Comparison of ENCODE assay signal across 1 cellular context in the genomic region with DNA sequence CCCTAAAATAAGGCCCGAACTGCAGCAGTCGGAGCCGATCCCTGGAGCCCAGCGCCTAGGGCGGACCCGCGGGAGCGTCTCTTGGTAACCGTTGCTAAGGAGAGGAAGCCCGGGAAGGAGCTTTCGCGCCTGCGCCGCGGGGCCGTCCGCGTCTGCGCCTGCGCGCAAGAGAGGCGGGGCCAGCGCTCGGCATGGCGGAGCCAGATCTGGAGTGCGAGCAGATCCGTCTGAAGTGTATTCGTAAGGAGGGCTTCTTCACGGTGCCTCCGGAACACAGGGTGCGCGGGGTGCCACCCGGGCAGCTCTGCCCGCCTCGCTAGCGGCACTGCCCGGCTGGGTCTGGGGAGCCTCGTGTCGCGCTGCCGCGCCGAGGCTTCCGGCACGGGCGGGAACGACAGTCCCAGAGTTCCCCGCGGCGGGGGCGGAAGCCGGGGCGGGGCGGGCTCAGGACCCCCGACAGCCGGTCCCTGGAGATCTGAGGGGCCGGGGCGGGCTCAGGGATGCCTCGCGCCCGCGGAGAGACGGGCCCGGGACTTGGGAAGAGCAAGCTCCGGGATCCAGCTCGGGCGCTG.
TF ChIP-seq lines count a peak whose summit lies in the region.

A gene with protein sequence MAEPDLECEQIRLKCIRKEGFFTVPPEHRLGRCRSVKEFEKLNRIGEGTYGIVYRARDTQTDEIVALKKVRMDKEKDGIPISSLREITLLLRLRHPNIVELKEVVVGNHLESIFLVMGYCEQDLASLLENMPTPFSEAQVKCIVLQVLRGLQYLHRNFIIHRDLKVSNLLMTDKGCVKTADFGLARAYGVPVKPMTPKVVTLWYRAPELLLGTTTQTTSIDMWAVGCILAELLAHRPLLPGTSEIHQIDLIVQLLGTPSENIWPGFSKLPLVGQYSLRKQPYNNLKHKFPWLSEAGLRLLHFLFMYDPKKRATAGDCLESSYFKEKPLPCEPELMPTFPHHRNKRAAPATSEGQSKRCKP (plus strand): TSS at position 170 of the 572 bp plus-strand sequence. CDS start 22 bp downstream, at position 192.

TF ChIP-seq in K562, 482 proteins besides CTCF, POLR2A, EP300 and RAD21 (continued from another document and continues in another):
- TF ChIP-seq, protein P1, sequence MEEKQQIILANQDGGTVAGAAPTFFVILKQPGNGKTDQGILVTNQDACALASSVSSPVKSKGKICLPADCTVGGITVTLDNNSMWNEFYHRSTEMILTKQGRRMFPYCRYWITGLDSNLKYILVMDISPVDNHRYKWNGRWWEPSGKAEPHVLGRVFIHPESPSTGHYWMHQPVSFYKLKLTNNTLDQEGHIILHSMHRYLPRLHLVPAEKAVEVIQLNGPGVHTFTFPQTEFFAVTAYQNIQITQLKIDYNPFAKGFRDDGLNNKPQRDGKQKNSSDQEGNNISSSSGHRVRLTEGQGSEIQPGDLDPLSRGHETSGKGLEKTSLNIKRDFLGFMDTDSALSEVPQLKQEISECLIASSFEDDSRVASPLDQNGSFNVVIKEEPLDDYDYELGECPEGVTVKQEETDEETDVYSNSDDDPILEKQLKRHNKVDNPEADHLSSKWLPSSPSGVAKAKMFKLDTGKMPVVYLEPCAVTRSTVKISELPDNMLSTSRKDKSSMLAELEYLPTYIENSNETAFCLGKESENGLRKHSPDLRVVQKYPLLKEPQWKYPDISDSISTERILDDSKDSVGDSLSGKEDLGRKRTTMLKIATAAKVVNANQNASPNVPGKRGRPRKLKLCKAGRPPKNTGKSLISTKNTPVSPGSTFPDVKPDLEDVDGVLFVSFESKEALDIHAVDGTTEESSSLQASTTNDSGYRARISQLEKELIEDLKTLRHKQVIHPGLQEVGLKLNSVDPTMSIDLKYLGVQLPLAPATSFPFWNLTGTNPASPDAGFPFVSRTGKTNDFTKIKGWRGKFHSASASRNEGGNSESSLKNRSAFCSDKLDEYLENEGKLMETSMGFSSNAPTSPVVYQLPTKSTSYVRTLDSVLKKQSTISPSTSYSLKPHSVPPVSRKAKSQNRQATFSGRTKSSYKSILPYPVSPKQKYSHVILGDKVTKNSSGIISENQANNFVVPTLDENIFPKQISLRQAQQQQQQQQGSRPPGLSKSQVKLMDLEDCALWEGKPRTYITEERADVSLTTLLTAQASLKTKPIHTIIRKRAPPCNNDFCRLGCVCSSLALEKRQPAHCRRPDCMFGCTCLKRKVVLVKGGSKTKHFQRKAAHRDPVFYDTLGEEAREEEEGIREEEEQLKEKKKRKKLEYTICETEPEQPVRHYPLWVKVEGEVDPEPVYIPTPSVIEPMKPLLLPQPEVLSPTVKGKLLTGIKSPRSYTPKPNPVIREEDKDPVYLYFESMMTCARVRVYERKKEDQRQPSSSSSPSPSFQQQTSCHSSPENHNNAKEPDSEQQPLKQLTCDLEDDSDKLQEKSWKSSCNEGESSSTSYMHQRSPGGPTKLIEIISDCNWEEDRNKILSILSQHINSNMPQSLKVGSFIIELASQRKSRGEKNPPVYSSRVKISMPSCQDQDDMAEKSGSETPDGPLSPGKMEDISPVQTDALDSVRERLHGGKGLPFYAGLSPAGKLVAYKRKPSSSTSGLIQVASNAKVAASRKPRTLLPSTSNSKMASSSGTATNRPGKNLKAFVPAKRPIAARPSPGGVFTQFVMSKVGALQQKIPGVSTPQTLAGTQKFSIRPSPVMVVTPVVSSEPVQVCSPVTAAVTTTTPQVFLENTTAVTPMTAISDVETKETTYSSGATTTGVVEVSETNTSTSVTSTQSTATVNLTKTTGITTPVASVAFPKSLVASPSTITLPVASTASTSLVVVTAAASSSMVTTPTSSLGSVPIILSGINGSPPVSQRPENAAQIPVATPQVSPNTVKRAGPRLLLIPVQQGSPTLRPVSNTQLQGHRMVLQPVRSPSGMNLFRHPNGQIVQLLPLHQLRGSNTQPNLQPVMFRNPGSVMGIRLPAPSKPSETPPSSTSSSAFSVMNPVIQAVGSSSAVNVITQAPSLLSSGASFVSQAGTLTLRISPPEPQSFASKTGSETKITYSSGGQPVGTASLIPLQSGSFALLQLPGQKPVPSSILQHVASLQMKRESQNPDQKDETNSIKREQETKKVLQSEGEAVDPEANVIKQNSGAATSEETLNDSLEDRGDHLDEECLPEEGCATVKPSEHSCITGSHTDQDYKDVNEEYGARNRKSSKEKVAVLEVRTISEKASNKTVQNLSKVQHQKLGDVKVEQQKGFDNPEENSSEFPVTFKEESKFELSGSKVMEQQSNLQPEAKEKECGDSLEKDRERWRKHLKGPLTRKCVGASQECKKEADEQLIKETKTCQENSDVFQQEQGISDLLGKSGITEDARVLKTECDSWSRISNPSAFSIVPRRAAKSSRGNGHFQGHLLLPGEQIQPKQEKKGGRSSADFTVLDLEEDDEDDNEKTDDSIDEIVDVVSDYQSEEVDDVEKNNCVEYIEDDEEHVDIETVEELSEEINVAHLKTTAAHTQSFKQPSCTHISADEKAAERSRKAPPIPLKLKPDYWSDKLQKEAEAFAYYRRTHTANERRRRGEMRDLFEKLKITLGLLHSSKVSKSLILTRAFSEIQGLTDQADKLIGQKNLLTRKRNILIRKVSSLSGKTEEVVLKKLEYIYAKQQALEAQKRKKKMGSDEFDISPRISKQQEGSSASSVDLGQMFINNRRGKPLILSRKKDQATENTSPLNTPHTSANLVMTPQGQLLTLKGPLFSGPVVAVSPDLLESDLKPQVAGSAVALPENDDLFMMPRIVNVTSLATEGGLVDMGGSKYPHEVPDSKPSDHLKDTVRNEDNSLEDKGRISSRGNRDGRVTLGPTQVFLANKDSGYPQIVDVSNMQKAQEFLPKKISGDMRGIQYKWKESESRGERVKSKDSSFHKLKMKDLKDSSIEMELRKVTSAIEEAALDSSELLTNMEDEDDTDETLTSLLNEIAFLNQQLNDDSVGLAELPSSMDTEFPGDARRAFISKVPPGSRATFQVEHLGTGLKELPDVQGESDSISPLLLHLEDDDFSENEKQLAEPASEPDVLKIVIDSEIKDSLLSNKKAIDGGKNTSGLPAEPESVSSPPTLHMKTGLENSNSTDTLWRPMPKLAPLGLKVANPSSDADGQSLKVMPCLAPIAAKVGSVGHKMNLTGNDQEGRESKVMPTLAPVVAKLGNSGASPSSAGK (IDR thresholded peaks at IDR 0.05): peak; percentile 96
- TF ChIP-seq CXXC5 (CRISPR knock-in tag; IDR thresholded peaks at IDR 0.05) (peak; percentile 81), NRF1 (conservative IDR thresholded peaks at IDR 0.05 in 1 of 2, IDR thresholded peaks at IDR 0.05 in 1 of 2) (peak; percentile 97), DIDO1 (tag; IDR thresholded peaks at IDR 0.05; ENCODE audit: low read depth) (no peak), ZNF239 (CRISPR knock-in tag; IDR thresholded peaks at IDR 0.05) (no peak; the same call in 1 of the 2 replicates), NFYB (IDR thresholded peaks at IDR 0.05; ENCODE audit: extremely low read depth, insufficient read length) (no peak), TAF9B (IDR thresholded peaks at IDR 0.05; ENCODE audit: partially characterized antibody) (no peak), ZNF696 (CRISPR knock-in tag; conservative IDR thresholded peaks at IDR 0.05) (no peak), COPS2 (conservative IDR thresholded peaks at IDR 0.05) (no peak), ZBTB26 (CRISPR knock-in tag; IDR thresholded peaks at IDR 0.05) (no peak), FOS (IDR thresholded peaks at IDR 0.05; ENCODE audit: extremely low read depth, insufficient read length) (no peak), SAP30 (IDR thresholded peaks at IDR 0.05; ENCODE audit: borderline replicate concordance, insufficient read depth, low read depth, low read length, poor library complexity, severe bottlenecking) (peak; percentile 93), SRSF3 (IDR thresholded peaks at IDR 0.05; ENCODE audit: insufficient read depth, low read length) (no peak), ZNF146 (CRISPR knock-in tag; IDR thresholded peaks at IDR 0.05; ENCODE audit: unreplicated experiment) (no peak), BRD9 (IDR thresholded peaks at IDR 0.05; ENCODE audit: low read depth, partially characterized antibody) (no peak), MEIS2 (IDR thresholded peaks at IDR 0.05; ENCODE audit: partially characterized antibody) (peak; percentile 85), ILF3 (IDR thresholded peaks at IDR 0.05; ENCODE audit: borderline replicate concordance) (no peak), BRCA1 (IDR thresholded peaks at IDR 0.05) (no peak), BRCA1 (CRISPR knock-in tag; IDR thresholded peaks at IDR 0.05) (no peak), PCBP1 (IDR thresholded peaks at IDR 0.05; ENCODE audit: low read depth, low read length, poor library complexity, severe bottlenecking) (peak; percentile 53), HMGN3 (IDR thresholded peaks at IDR 0.05; ENCODE audit: borderline replicate concordance, extremely low read depth, insufficient read length, low read depth, low read length) (peak; percentile 41), ARID3A (IDR thresholded peaks at IDR 0.05; ENCODE audit: borderline replicate concordance, low read depth, low read length) (no peak), SRF (CRISPR knock-in tag; IDR thresholded peaks at IDR 0.05) (peak in 1 of 2 experiments; percentile 78; a peak in 2 of 4 replicates), POU5F1 (IDR thresholded peaks at IDR 0.05; ENCODE audit: borderline replicate concordance, low read depth, low read length, partially characterized antibody) (no peak), RBM25 (IDR thresholded peaks at IDR 0.05; ENCODE audit: low read depth, low read length, severe bottlenecking) (no peak), ATF2 (CRISPR knock-in tag; IDR thresholded peaks at IDR 0.05) (no peak), SMARCB1 (IDR thresholded peaks at IDR 0.05; ENCODE audit: insufficient read length, low read depth) (no peak), MYNN (IDR thresholded peaks at IDR 0.05) (peak; percentile 99), MYNN (CRISPR knock-in tag; IDR thresholded peaks at IDR 0.05) (peak; percentile 90), NUFIP1 (IDR thresholded peaks at IDR 0.05; ENCODE audit: partially characterized antibody) (no peak), GABPB2 (CRISPR knock-in tag; conservative IDR thresholded peaks at IDR 0.05) (no peak), PYGO2 (tag; IDR thresholded peaks at IDR 0.05) (no peak), SREBF2 (CRISPR knock-in tag; IDR thresholded peaks at IDR 0.05) (no peak), ZNF77 (CRISPR knock-in tag; IDR thresholded peaks at IDR 0.05) (no peak), SMAD2 (IDR thresholded peaks at IDR 0.05; ENCODE audit: low read depth, low read length) (no peak), L3MBTL2 (IDR thresholded peaks at IDR 0.05) (peak; percentile 98)
- TF ChIP-seq, protein P2, sequence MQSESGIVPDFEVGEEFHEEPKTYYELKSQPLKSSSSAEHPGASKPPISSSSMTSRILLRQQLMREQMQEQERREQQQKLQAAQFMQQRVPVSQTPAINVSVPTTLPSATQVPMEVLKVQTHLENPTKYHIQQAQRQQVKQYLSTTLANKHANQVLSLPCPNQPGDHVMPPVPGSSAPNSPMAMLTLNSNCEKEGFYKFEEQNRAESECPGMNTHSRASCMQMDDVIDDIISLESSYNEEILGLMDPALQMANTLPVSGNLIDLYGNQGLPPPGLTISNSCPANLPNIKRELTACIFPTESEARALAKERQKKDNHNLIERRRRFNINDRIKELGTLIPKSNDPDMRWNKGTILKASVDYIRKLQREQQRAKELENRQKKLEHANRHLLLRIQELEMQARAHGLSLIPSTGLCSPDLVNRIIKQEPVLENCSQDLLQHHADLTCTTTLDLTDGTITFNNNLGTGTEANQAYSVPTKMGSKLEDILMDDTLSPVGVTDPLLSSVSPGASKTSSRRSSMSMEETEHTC (IDR thresholded peaks at IDR 0.05): no peak
- TF ChIP-seq, protein P3, sequence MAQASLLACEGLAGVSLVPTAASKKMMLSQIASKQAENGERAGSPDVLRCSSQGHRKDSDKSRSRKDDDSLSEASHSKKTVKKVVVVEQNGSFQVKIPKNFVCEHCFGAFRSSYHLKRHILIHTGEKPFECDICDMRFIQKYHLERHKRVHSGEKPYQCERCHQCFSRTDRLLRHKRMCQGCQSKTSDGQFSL (CRISPR knock-in tag; IDR thresholded peaks at IDR 0.05): no peak
- TF ChIP-seq, protein P3 (tag; IDR thresholded peaks at IDR 0.05): no peak
- TF ChIP-seq, protein P4, sequence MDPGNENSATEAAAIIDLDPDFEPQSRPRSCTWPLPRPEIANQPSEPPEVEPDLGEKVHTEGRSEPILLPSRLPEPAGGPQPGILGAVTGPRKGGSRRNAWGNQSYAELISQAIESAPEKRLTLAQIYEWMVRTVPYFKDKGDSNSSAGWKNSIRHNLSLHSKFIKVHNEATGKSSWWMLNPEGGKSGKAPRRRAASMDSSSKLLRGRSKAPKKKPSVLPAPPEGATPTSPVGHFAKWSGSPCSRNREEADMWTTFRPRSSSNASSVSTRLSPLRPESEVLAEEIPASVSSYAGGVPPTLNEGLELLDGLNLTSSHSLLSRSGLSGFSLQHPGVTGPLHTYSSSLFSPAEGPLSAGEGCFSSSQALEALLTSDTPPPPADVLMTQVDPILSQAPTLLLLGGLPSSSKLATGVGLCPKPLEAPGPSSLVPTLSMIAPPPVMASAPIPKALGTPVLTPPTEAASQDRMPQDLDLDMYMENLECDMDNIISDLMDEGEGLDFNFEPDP (CRISPR knock-in tag; IDR thresholded peaks at IDR 0.05): no peak
